8 cellular contexts compared by ENCODE assay signal in genomic region chr2:39696838-39697237, GRCh38. TPM values are rescaled to one million over a fixed set of nuclear protein-coding genes. Genes with fewer than 3 reads are reported as not detected.
DNase-seq lines count a peak whose midpoint lies in the region; ATAC-seq and TF ChIP-seq lines count a peak whose summit lies in the region.

No MANE protein-coding gene starts in this region.

- CTCF ChIA-PET in PC-9 (lab: Charles Lee) = interaction anchor here (0.6 to 0.9 kb wide), 3 partner anchors 103 to 266 kb away, joined by 3 to 4 read pairs (median 4); no protein-coding TSS in a partner anchor

- H3K4me2 ChIP-seq in PC-9 (no peak overlapping the region), skeletal muscle satellite cell (ENCODE audit: low read length) (no peak overlapping the region)

- H3K9me2 ChIP-seq in PC-9 (ENCODE audit: insufficient read depth) = no peaks in the 10 kb centered on the region

- no peak overlapping the region for H2AFZ ChIP-seq in PC-9

- H3K9ac ChIP-seq in skeletal muscle satellite cell (ENCODE audit: low read depth, low read length) = peak overlapping the region; percentile 53

- no peak for ATAC-seq in GM19452 (IDR thresholded peaks at IDR 0.05; ENCODE audit: unreplicated experiment)
- ATAC-seq in GM19397 (IDR thresholded peaks at IDR 0.05; ENCODE audit: unreplicated experiment) = no peak

- peaks cover 9% of the 10 kb centered on the region; the same call in 1 of the 2 replicates for H3K9me3 ChIP-seq in PC-9 (ENCODE audit: insufficient read depth, low read depth)
- no peaks in the 10 kb centered on the region for H3K9me3 ChIP-seq in skeletal muscle satellite cell (replicated peaks; ENCODE audit: low read length)

- peak; percentile 87 for DNase-seq in H4 (ENCODE audit: low spot score)
- no peak for DNase-seq in PC-9
- DNase-seq in globus pallidus (ENCODE audit: low spot score) = peak; percentile 77
- no peak for DNase-seq in stimulated activated CD4-positive, alpha-beta T cell treated with anti-CD3 and anti-CD28 coated beads, Interleukin-2, amount 100 ng/mL, for 24 hours
- no peak for DNase-seq in RPMI8226

- H3K27me3 ChIP-seq in PC-9 (ENCODE audit: insufficient read depth, low read depth) (no peaks in the 10 kb centered on the region), skeletal muscle satellite cell (ENCODE audit: control insufficient read depth, insufficient read depth, low read length) (no peaks in the 10 kb centered on the region)

- no peaks in the 10 kb centered on the region for H3F3A ChIP-seq in PC-9 (ENCODE audit: insufficient read depth, low read depth)

- H3K79me2 ChIP-seq in PC-9 (ENCODE audit: low read depth) = no peaks in the 10 kb centered on the region

- H3K4me1 ChIP-seq in PC-9 (replicated peaks; ENCODE audit: insufficient read depth) (no peaks in the 10 kb centered on the region), skeletal muscle satellite cell (ENCODE audit: control insufficient read depth, insufficient read depth, low read length) (peaks cover 10% of the 10 kb centered on the region)

- H3K4me3 ChIP-seq in PC-9 (no peak overlapping the region), skeletal muscle satellite cell (ENCODE audit: low read length) (no peak overlapping the region)

- H3K27ac ChIP-seq in PC-9 = no peak overlapping the region

- no TSS peak for BruUV-seq in PC-9 (replicated peaks; lab: Mats Ljungman, UMichigan)

- H3K36me3 ChIP-seq in PC-9 (ENCODE audit: low read depth) (no peaks in the 10 kb centered on the region), skeletal muscle satellite cell (ENCODE audit: insufficient read depth, low read length) (no peaks in the 10 kb centered on the region)

- POLR2A ChIA-PET in PC-9 (lab: Charles Lee; ENCODE audit: unreplicated experiment) = no interaction called here

- peak; percentile 62 for TF ChIP-seq CTCF in PC-9 (conservative IDR thresholded peaks at IDR 0.05)

- H4K20me1 ChIP-seq in PC-9 (ENCODE audit: insufficient read depth) = no peaks in the 10 kb centered on the region

- intact Hi-C loops in PC-9 (cut with micrococcal nuclease; ENCODE audit: unreplicated experiment) = loop anchor here (1.0 to 10.0 kb wide), 3 partner anchors 102 to 318 kb away; no protein-coding TSS in a partner anchor

RNA-seq across cellular contexts. Expression of gene TMEM178A, which starts 31.1 kb away (rescaled TPM):
- total RNA-seq in H4 (2014; rRNA removed; shearing (Covaris generic)) = not detected in 2 replicates
- 2.8 and 2.9 TPM in 2 replicates for total RNA-seq in PC-9 (2021)
- total RNA-seq in skeletal muscle satellite cell (2012; rRNA removed) = 0.87 TPM in 1 of 2 replicates, not detected in the other

Comparison
In these comparisons a context has a peak if more than half of its experiments do, and no peak if none do; other contexts are left out.
1. DNase-seq: peak in H4 (single experiment) and globus pallidus (single experiment); none in PC-9 (0 of 2), stimulated activated CD4-positive, alpha-beta T cell treated with anti-CD3 and anti-CD28 coated beads, Interleukin-2, amount 100 ng/mL, for 24 hours (0 of 2) and RPMI8226 (single experiment).